In genomic region chrX:19334945-19335626, GRCh38 we compare ENCODE assay signal across 9 cellular contexts. TPM values are rescaled to one million over a fixed set of nuclear protein-coding genes. Genes with fewer than 3 reads are reported as not detected.
DNase-seq lines count a peak whose midpoint lies in the region; ATAC-seq, FAIRE-seq and TF ChIP-seq lines count a peak whose summit lies in the region.
"Had no signal": no experiment of that assay in that cellular context is flagged by ENCODE, and none has a peak within 500 bp of the region (broad histone marks: within the 10 kb centered on the region; RNA-seq: fewer than 3 reads in every experiment).

No MANE protein-coding gene starts in this region.

- RAD21 ChIA-PET in GM12878 (lab: Charles Lee; ENCODE audit: unreplicated experiment) = no interaction called here

- SMC1A ChIA-PET in GM12878 (lab: Charles Lee; ENCODE audit: uncharacterized antibody, unreplicated experiment) = interaction anchor here (1.0 kb wide), 1 partner anchor 9 kb away, joined by 3 read pairs; no protein-coding TSS in a partner anchor

- H3K36me3 ChIP-seq in GM12878 (ENCODE audit: control insufficient read depth in 2 of 2, insufficient read depth in 2 of 2, low read length in 1 of 2) (no peaks in the 10 kb centered on the region), adrenal gland (replicated peaks in 1 of 2) (no peaks in the 10 kb centered on the region)

- H3K9me3 Mint-ChIP-seq in activated CD8-positive, alpha-beta memory T cell treated with anti-CD3 and anti-CD28 coated beads, Interleukin-2, amount 10 ng/mL, durations not matched to agents 7 days and 5 days (ENCODE audit: low read depth) = no peaks in the 10 kb centered on the region

- H3K27ac Mint-ChIP-seq in activated CD8-positive, alpha-beta memory T cell treated with anti-CD3 and anti-CD28 coated beads, Interleukin-2, amount 10 ng/mL, durations not matched to agents 7 days and 5 days = no peak overlapping the region
- H3K27ac Mint-ChIP-seq: nephron had no signal

- H3K9me3 ChIP-seq in GM12878 (replicated peaks; ENCODE audit: control insufficient read depth, insufficient read depth, low read length) = peaks cover 2% of the 10 kb centered on the region; the same call in 1 of the 3 replicates
- H3K9me3 ChIP-seq in adrenal gland (replicated peaks in 1 of 3) = peaks cover 0 to 10% (median 0%) of the 10 kb centered on the region in 3 donors

- H3K36me3 Mint-ChIP-seq in activated CD8-positive, alpha-beta memory T cell treated with anti-CD3 and anti-CD28 coated beads, Interleukin-2, amount 10 ng/mL, durations not matched to agents 7 days and 5 days = no peaks in the 10 kb centered on the region

- BruUV-seq in GM12878 (replicated peaks; lab: Mats Ljungman, UMichigan) = no TSS peak

- peak; percentile 51 to 77 (median 52) for TF ChIP-seq CTCF in GM12878 (IDR thresholded peaks at IDR 0.05 in 2 of 3, conservative IDR thresholded peaks at IDR 0.05 in 1 of 3; ENCODE audit: control insufficient read depth in 2 of 3, extremely low read depth in 1 of 3, insufficient read depth in 1 of 3, low read depth in 3 of 3, low read length in 3 of 3)
- peak; percentile 34 for TF ChIP-seq CTCF in retinal pigment epithelial cell (conservative IDR thresholded peaks at IDR 0.05; ENCODE audit: low read depth, low read length)
- TF ChIP-seq CTCF in adrenal gland (IDR thresholded peaks at IDR 0.05) = peak in 3 of 6 experiments; percentile 7 to 22 (median 10)

- no peaks in the 10 kb centered on the region for H4K20me1 ChIP-seq in GM12878 (ENCODE audit: control insufficient read depth, insufficient read depth)

- no peak overlapping the region for H2AFZ ChIP-seq in GM12878 (ENCODE audit: control insufficient read depth, low read depth, low read length)

- H3K27ac ChIP-seq in GM12878 (ENCODE audit: control insufficient read depth, insufficient read depth) = no peak overlapping the region
- H3K27ac ChIP-seq in adrenal gland = no peak overlapping the region

- no peak overlapping the region for H3K4me3 ChIP-seq in GM12878
- no peak overlapping the region for H3K4me3 ChIP-seq in retinal pigment epithelial cell (ENCODE audit: low read length)
- H3K4me3 ChIP-seq in adrenal gland = no peak overlapping the region

- POLR2A ChIA-PET in GM12878 (lab: Charles Lee) = no interaction called here

- CTCF ChIA-PET in activated CD8-positive, alpha-beta memory T cell treated with anti-CD3 and anti-CD28 coated beads, Interleukin-2, amount 10 ng/mL, durations not matched to agents 7 days and 5 days (lab: Charles Lee) = interaction anchor here (0.6 to 1.4 kb wide), 5 partner anchors 8 to 501 kb away, joined by 3 to 6 read pairs (median 4); partner anchors contain the start of gene PDHA1
- CTCF ChIA-PET in GM12878 (lab: Yijun Ruan, JAX) = interaction anchor here (0.9 to 4.3 kb wide), 6 partner anchors 140 to 945 kb away, joined by 3 to 44 read pairs (median 8); no protein-coding TSS in a partner anchor

- no peak overlapping the region for H3K4me3 Mint-ChIP-seq in activated CD8-positive, alpha-beta memory T cell treated with anti-CD3 and anti-CD28 coated beads, Interleukin-2, amount 10 ng/mL, durations not matched to agents 7 days and 5 days
- H3K4me3 Mint-ChIP-seq: nephron had no signal

- H3K79me2 ChIP-seq in GM12878 (ENCODE audit: control insufficient read depth, insufficient read depth, low read length) = no peaks in the 10 kb centered on the region

- H3K27me3 ChIP-seq in GM12878 (replicated peaks in 1 of 2; ENCODE audit: control insufficient read depth in 2 of 2, insufficient read depth in 2 of 2, low read length in 1 of 2) (no peaks in the 10 kb centered on the region), adrenal gland (no peaks in the 10 kb centered on the region)

- peaks cover 1% of the 10 kb centered on the region for H3K4me1 Mint-ChIP-seq in activated CD8-positive, alpha-beta memory T cell treated with anti-CD3 and anti-CD28 coated beads, Interleukin-2, amount 10 ng/mL, durations not matched to agents 7 days and 5 days

- H3K4me1 ChIP-seq in GM12878 (ENCODE audit: control insufficient read depth, insufficient read depth, low read length) (no peaks in the 10 kb centered on the region), adrenal gland (replicated peaks in 1 of 2) (no peaks in the 10 kb centered on the region)

- TF ChIP-seq EP300 in GM12878 (IDR thresholded peaks at IDR 0.05; ENCODE audit: borderline replicate concordance in 1 of 2, control insufficient read depth in 1 of 2, low read depth in 2 of 2, low read length in 2 of 2) = no peak

- no peaks in the 10 kb centered on the region for H3K27me3 Mint-ChIP-seq in activated CD8-positive, alpha-beta memory T cell treated with anti-CD3 and anti-CD28 coated beads, Interleukin-2, amount 10 ng/mL, durations not matched to agents 7 days and 5 days

- FAIRE-seq in GM12878 (lab: Jason Lieb, UNC) = no peak

- peak; percentile 44 for DNase-seq in activated CD8-positive, alpha-beta memory T cell treated with anti-CD3 and anti-CD28 coated beads, Interleukin-2, amount 10 ng/mL, durations not matched to agents 7 days and 5 days
- DNase-seq in activated CD8-positive, alpha-beta memory T cell treated with anti-CD3 and anti-CD28 coated beads, Interleukin-2, amount 50 U/mL, for 4 hours = no peak
- peak; percentile 3 for DNase-seq in NCI-H187 treated with DMSO at 0.1 percent for 48 hours (lab: John Stamatoyannopoulos, UW)
- peak; percentile 15 for DNase-seq in GM12878 (ENCODE audit: low read depth, low spot score)
- DNase-seq in retinal pigment epithelial cell (ENCODE audit: low read depth) = no peak
- no peak for DNase-seq in adrenal gland

- peak; percentile 45 for TF ChIP-seq RAD21 in GM12878 (IDR thresholded peaks at IDR 0.05; ENCODE audit: insufficient read depth, low read depth, low read length)

- H3K9ac ChIP-seq in GM12878 (ENCODE audit: control insufficient read depth, insufficient read depth, low read length) = no peak overlapping the region

- intact Hi-C loops in GM12878 (cut with micrococcal nuclease; ENCODE audit: unreplicated experiment) (loop anchor here (1.0 to 10.0 kb wide), 6 partner anchors 140 to 944 kb away; partner anchors contain the start of gene RS1), adrenal gland (cut with DNase I) (loop anchor here (5.0 to 10.0 kb wide), 2 partner anchors 403 to 940 kb away; no protein-coding TSS in a partner anchor)

- TF ChIP-seq POLR2A in GM12878 (IDR thresholded peaks at IDR 0.05; ENCODE audit: low read depth, low read length) (no peak), adrenal gland (IDR thresholded peaks at IDR 0.05) (no peak)

- peak; percentile 51 for ATAC-seq in activated CD8-positive, alpha-beta memory T cell treated with anti-CD3 and anti-CD28 coated beads, Interleukin-2, amount 10 ng/mL, durations not matched to agents 7 days and 5 days
- ATAC-seq in GM12878 (peak; percentile 83), GM19395 (IDR thresholded peaks at IDR 0.05; ENCODE audit: unreplicated experiment) (no peak), GM18909 (IDR thresholded peaks at IDR 0.05; ENCODE audit: poor library complexity, unreplicated experiment) (no peak)

- no peak overlapping the region for H3K4me2 ChIP-seq in GM12878 (ENCODE audit: control insufficient read depth, insufficient read depth)

- in situ Hi-C loops in GM12878 (cut with MboI) = loop anchor here (5.0 kb wide), 2 partner anchors 293 to 943 kb away; no protein-coding TSS in a partner anchor

- 53% methylated on average over 16 of the region's 16 CpGs for WGBS in GM12878 (ENCODE audit: insufficient coverage, insufficient replicate concordance, low lambda C conversion rate, missing lambda C conversion rate)
- 65 to 83% (median 68%) methylated on average over 12 to 16 of the region's 16 CpGs for WGBS in adrenal gland, 4 donors

TF ChIP-seq in GM12878, 131 proteins besides CTCF, POLR2A, EP300 and RAD21 (continues in another document):
- TF ChIP-seq TBL1XR1 (IDR thresholded peaks at IDR 0.05; ENCODE audit: low read depth, low read length) (no peak), SMC3 (IDR thresholded peaks at IDR 0.05; ENCODE audit: borderline replicate concordance, low read length) (peak; percentile 45), USF2 (IDR thresholded peaks at IDR 0.05; ENCODE audit: borderline replicate concordance, low read depth, low read length) (no peak)

RNA-seq across cellular contexts. Expression of gene PDHA1, which starts 8.6 kb away (rescaled TPM):
- 100 to 1,000 TPM; 162 to 180 TPM for total RNA-seq in activated CD8-positive, alpha-beta memory T cell treated with anti-CD3 and anti-CD28 coated beads, Interleukin-2, amount 10 ng/mL, durations not matched to agents 7 days and 5 days
- total RNA-seq in GM12878 (2013; cell fraction: nucleolus; rRNA removed) = 93.2 and 94.5 TPM in 2 replicates
- total RNA-seq in GM12878 (2014; rRNA removed) = 175 and 223 TPM in 2 replicates
- total RNA-seq in GM12878 (2014; rRNA removed; fragmentation: Illumina TruSeq; extraction: Trizol) = 171 and 176 TPM in 2 replicates
- 217 and 232 TPM in 2 replicates for total RNA-seq in GM12878 (2021)
- polyA plus RNA-seq in GM12878 (2011; ENCODE audit: low read depth) = 81.9 TPM
- polyA plus RNA-seq in GM12878 (2011; rRNA removed) = 351 and 360 TPM in 2 replicates
- polyA plus RNA-seq in GM12878 (2011; cell fraction: cytosol; rRNA removed) = 181 and 218 TPM in 2 replicates
- 194 and 229 TPM in 2 replicates for polyA plus RNA-seq in GM12878 (2011; cell fraction: nucleus; rRNA removed)
- 113 and 138 TPM in 2 replicates for polyA plus RNA-seq in GM12878 (2012)
- 219 and 254 TPM in 2 replicates for polyA plus RNA-seq in GM12878 (2014; fragmentation: Illumina TruSeq; extraction: Trizol)
- polyA plus RNA-seq in GM12878 (2014; fragmentation: Nextera tagmentation; extraction: Ambion mirVana) = 100 to 1,000 TPM; 233 to 340 TPM
- polyA plus RNA-seq in GM12878 (2014; rRNA removed) = 262 and 307 TPM in 2 replicates
- 100 to 1,000 TPM; 351 to 370 TPM for polyA plus RNA-seq in GM12878 (2016; fragmentation: Nextera tagmentation; extraction: Ambion mirVana)
- polyA minus RNA-seq in GM12878 (2011; rRNA and poly(A)+ RNA removed) = 146 and 175 TPM in 2 replicates
- 50.3 and 62.8 TPM in 2 replicates for polyA minus RNA-seq in GM12878 (2011; cell fraction: cytosol; rRNA and poly(A)+ RNA removed)
- 13.9 and 22.1 TPM in 2 replicates for polyA minus RNA-seq in GM12878 (2011; cell fraction: nucleus; rRNA and poly(A)+ RNA removed)
- total RNA-seq in adrenal gland = 100 to 1,000 TPM in 5 of 8 donors, 10 to 100 TPM in 3; 50.7 to 172 (median 130) TPM
- 100 to 1,000 TPM; 215 to 329 (median 253) TPM for polyA plus RNA-seq in adrenal gland

Comparison
In these comparisons a context has a peak if more than half of its experiments do, and no peak if none do; other contexts are left out.
1. DNase-seq: peak in activated CD8-positive, alpha-beta memory T cell treated with anti-CD3 and anti-CD28 coated beads, Interleukin-2, amount 10 ng/mL, durations not matched to agents 7 days and 5 days (single experiment), NCI-H187 treated with DMSO at 0.1 percent for 48 hours (single experiment) and GM12878 (single experiment); none in activated CD8-positive, alpha-beta memory T cell treated with anti-CD3 and anti-CD28 coated beads, Interleukin-2, amount 50 U/mL, for 4 hours (single experiment), retinal pigment epithelial cell (single experiment) and adrenal gland (0 of 7).
2. ATAC-seq: peak in activated CD8-positive, alpha-beta memory T cell treated with anti-CD3 and anti-CD28 coated beads, Interleukin-2, amount 10 ng/mL, durations not matched to agents 7 days and 5 days (single experiment) and GM12878 (single experiment); none in GM19395 (single experiment) and GM18909 (single experiment).